1 cellular context compared by ENCODE assay signal in genomic region chr4:156929706-156930105, GRCh38.
TF ChIP-seq lines count a peak whose summit lies in the region.

No MANE protein-coding gene starts in this region.

TF ChIP-seq in A549, 52 proteins besides CTCF, POLR2A, EP300 and RAD21 (continued from another document):
- no peak for TF ChIP-seq RARB (CRISPR knock-in tag; IDR thresholded peaks at IDR 0.05)
